Comparison of ENCODE assay signal across 8 cellular contexts in the genomic region with DNA sequence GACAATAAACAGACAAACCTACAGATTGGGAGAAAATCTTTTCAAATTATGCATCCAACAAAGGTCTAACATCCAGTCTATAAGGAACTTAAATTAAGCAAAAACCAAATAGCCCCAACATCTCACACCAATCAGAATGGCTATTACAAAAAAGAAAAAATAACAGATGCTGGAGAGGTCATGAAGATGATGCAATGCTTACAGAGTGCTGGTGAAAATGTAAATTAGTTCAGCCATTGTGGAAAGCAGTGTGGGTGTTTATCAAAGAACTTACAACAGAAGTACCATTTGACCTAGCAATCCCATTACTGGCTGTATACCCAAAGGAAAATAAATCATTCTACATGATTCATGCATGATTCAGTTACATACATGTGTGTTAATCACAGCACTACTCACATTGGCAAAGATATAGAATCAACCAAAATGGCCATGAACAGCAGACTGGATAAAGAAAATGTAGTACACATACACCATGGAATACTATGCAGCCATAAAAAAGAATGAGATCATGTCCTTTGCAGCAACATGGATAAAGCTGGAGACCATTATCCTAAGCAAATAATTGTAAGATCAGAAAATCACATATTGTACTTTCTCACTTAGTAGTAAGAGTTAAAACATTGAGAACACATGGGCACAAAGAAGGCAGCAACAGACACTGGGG.
"Had no signal": no experiment of that assay in that cellular context is flagged by ENCODE, and none has a peak within 500 bp of the region (broad histone marks: within the 10 kb centered on the region; RNA-seq: fewer than 3 reads in every experiment).

No MANE protein-coding gene starts in this region.

- H3K4me2 ChIP-seq: GM23338 had no signal

- H3K4me1 Mint-ChIP-seq: GM23338, H9 had no signal

- H3K27ac ChIP-seq: HL-60 had no signal

- ATAC-seq: GM23338 had no signal

- H3K4me3 Mint-ChIP-seq: GM23338, H9, HFFc6, IgD-negative memory B cell had no signal

- H3K9me3 Mint-ChIP-seq: IgD-negative memory B cell had no signal

- H2AFZ ChIP-seq: GM23338 had no signal

- H3K27ac Mint-ChIP-seq: GM23338, H9, HFFc6, IgD-negative memory B cell had no signal

- FAIRE-seq: H1, H54 had no signal

- H3K36me3 Mint-ChIP-seq: IgD-negative memory B cell had no signal

- H3K4me3 ChIP-seq: GM23338 had no signal

- DNase-seq: H9, HCEC 1CT, HFFc6 had no signal
